1 cellular context compared by ENCODE assay signal in genomic region chr18:64202229-64202835, GRCh38.
TF ChIP-seq lines count a peak whose summit lies in the region.

No MANE protein-coding gene starts in this region.

TF ChIP-seq in GM12878, 131 proteins besides CTCF, POLR2A, EP300 and RAD21:
- no peak for TF ChIP-seq TCF12 (IDR thresholded peaks at IDR 0.05; ENCODE audit: low read depth, low read length)
- no peak for TF ChIP-seq PKNOX1 (IDR thresholded peaks at IDR 0.05)
- no peak for TF ChIP-seq ZNF24 (IDR thresholded peaks at IDR 0.05)
- TF ChIP-seq NBN (IDR thresholded peaks at IDR 0.05), result 0 out of 2 replicates have a peak, but pooled peaks have one; percentile 19
- TF ChIP-seq MAX (IDR thresholded peaks at IDR 0.05; ENCODE audit: low read depth, low read length), result no peak
- TF ChIP-seq ATF7 (IDR thresholded peaks at IDR 0.05; ENCODE audit: low read depth), result peak; percentile 79
- TF ChIP-seq NR2C1 (IDR thresholded peaks at IDR 0.05), result peak; percentile 46; the same call in 1 of the 2 replicates
- peak in 1 of 2 experiments; percentile 10; a peak in 1 of 4 replicates for TF ChIP-seq IKZF2 (IDR thresholded peaks at IDR 0.05)
- no peak for TF ChIP-seq RFX5 (IDR thresholded peaks at IDR 0.05; ENCODE audit: low read depth, low read length)
- TF ChIP-seq NR2F1 (conservative IDR thresholded peaks at IDR 0.05), result peak; percentile 94
- TF ChIP-seq RUNX3 (IDR thresholded peaks at IDR 0.05; ENCODE audit: low read length), result peak; percentile 55
- TF ChIP-seq CREB1 (IDR thresholded peaks at IDR 0.05; ENCODE audit: low read depth), result no peak
- no peak for TF ChIP-seq GATAD2B (conservative IDR thresholded peaks at IDR 0.05; ENCODE audit: low read depth)
- TF ChIP-seq BMI1 (IDR thresholded peaks at IDR 0.05; ENCODE audit: borderline replicate concordance), result no peak
- no peak for TF ChIP-seq ZNF274 (IDR thresholded peaks at IDR 0.05; ENCODE audit: insufficient read depth, insufficient read length)
- no peak for TF ChIP-seq KLF5 (IDR thresholded peaks at IDR 0.05; ENCODE audit: partially characterized antibody)
- TF ChIP-seq CEBPZ (IDR thresholded peaks at IDR 0.05; ENCODE audit: low read depth, low read length), result no peak
- no peak for TF ChIP-seq ZBTB33 (IDR thresholded peaks at IDR 0.05)
- TF ChIP-seq MTA2 (IDR thresholded peaks at IDR 0.05; ENCODE audit: low read depth), result peak; percentile 46; the same call in 1 of the 2 replicates
- TF ChIP-seq POU2F2 (IDR thresholded peaks at IDR 0.05; ENCODE audit: borderline replicate concordance, low read depth, low read length), result peak; percentile 46; the same call in 1 of the 3 replicates
- TF ChIP-seq ATF2 (IDR thresholded peaks at IDR 0.05; ENCODE audit: low read length), result 0 out of 2 replicates have a peak, but pooled peaks have one; percentile 23
- TF ChIP-seq SMAD1 (IDR thresholded peaks at IDR 0.05; ENCODE audit: low read depth, partially characterized antibody), result peak; percentile 58
- peak; percentile 45 for TF ChIP-seq ZNF687 (IDR thresholded peaks at IDR 0.05)
